In the genomic region with DNA sequence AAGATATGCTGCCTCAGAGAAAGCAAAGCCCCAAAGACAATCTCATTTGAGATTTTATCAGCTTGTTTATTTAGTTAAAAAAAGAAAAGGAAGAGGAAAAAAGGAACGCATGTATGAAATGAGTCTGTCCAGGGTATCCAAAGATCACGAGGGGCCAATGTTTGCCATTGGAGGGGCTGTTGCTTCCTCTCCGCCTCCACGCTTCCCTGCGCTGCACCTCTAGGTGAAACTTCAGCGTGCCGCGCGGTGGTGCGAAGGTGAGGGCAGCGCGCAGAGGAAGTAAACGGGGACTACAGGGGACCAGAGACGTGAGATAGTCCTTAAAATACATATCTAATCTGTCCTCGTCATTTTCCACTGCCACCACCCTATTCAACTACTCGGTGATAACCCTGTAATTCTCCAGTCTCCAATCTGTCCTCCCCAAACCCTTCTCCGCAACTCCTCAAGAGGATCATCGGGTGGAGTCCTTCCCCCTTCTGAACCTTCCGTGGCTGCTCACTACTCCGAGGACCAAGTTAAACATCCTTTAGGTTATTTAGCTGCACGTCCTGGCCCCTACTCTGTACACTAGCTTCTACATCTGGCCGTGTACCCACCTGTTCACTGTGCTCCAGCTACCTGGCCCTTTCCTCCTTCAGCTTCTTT, we compare ENCODE assay signal across 9 cellular contexts. TPM values are rescaled to one million over a fixed set of nuclear protein-coding genes. Genes with fewer than 3 reads are reported as not detected.
DNase-seq lines count a peak whose midpoint lies in the region; ATAC-seq and TF ChIP-seq lines count a peak whose summit lies in the region.
"Had no signal": no experiment of that assay in that cellular context is flagged by ENCODE, and none has a peak within 500 bp of the region (broad histone marks: within the 10 kb centered on the region; RNA-seq: fewer than 3 reads in every experiment).

No MANE protein-coding gene starts in this region.

- H3K9me3 ChIP-seq in Caco-2 (no peaks in the 10 kb centered on the region), Peyer's patch (no peaks in the 10 kb centered on the region), endocrine pancreas (ENCODE audit: control insufficient read depth, low read length) (no peaks in the 10 kb centered on the region), psoas muscle (no peaks in the 10 kb centered on the region)

- TF ChIP-seq CTCF in Caco-2 (IDR thresholded peaks at IDR 0.05; ENCODE audit: insufficient read depth in 1 of 2, low read depth in 1 of 2, low read length in 1 of 2, severe bottlenecking in 1 of 2, unreplicated experiment in 1 of 2) (no peak), Peyer's patch (IDR thresholded peaks at IDR 0.05) (peak in 1 of 6 experiments; percentile 4), psoas muscle (IDR thresholded peaks at IDR 0.05) (no peak), omental fat pad (IDR thresholded peaks at IDR 0.05) (no peak)

- ATAC-seq in psoas muscle (no peak), HG03039 (IDR thresholded peaks at IDR 0.05; ENCODE audit: unreplicated experiment) (no peak), omental fat pad (ENCODE audit: low FRiP score) (no peak), GM19395 (IDR thresholded peaks at IDR 0.05; ENCODE audit: unreplicated experiment) (no peak)

- TSS peak; percentile 83 for BruUV-seq in Caco-2 (replicated peaks; lab: Mats Ljungman, UMichigan)

- H3K4me1 Mint-ChIP-seq in Caco-2 (ENCODE audit: low read depth, unreplicated experiment), result peaks cover 29% of the 10 kb centered on the region

- peaks cover 12% of the 10 kb centered on the region for H3K36me3 Mint-ChIP-seq in Caco-2 (ENCODE audit: insufficient read depth, unreplicated experiment)

- intact Hi-C loops in Caco-2 (cut with micrococcal nuclease; ENCODE audit: unreplicated experiment) (loop anchor here (1.0 kb wide), 1 partner anchor 55 kb away; no protein-coding TSS in a partner anchor), psoas muscle (cut with DNase I) (loop anchor here (5.0 kb wide), 3 partner anchors 34 to 121 kb away; partner anchors contain the start of gene GOPC (in 1 of the 2))

- POLR2A ChIA-PET in Caco-2 (lab: Charles Lee), result interaction anchor here (0.5 to 1.0 kb wide), 2 partner anchors 55 to 121 kb away, joined by 3 to 7 read pairs; partner anchors contain the start of gene GOPC

- H3K9me3 Mint-ChIP-seq in Caco-2 (ENCODE audit: unreplicated experiment), result no peaks in the 10 kb centered on the region

- peaks cover 17% of the 10 kb centered on the region for H3K4me1 ChIP-seq in Caco-2
- peaks cover 0 to 20% (median 4%) of the 10 kb centered on the region in 4 donors for H3K4me1 ChIP-seq in Peyer's patch
- peaks cover 7% of the 10 kb centered on the region for H3K4me1 ChIP-seq in endocrine pancreas (ENCODE audit: control insufficient read depth, insufficient read depth, low read length)
- peaks cover 13% of the 10 kb centered on the region for H3K4me1 ChIP-seq in psoas muscle

- H3K4me3 ChIP-seq in Caco-2 (ENCODE audit: low read depth, low read length), result peak overlapping the region; percentile 91
- peak overlapping the region in 2 of 4 donors; percentile 5 to 86 for H3K4me3 ChIP-seq in Peyer's patch
- H3K4me3 ChIP-seq in endocrine pancreas (ENCODE audit: control insufficient read depth, insufficient read depth, low read length), result peak overlapping the region; percentile 71
- H3K4me3 ChIP-seq in psoas muscle, result peak overlapping the region; percentile 88

- peak overlapping the region in 3 of 4 donors; percentile 84 to 93 (median 93) for H3K27ac ChIP-seq in Peyer's patch
- H3K27ac ChIP-seq in psoas muscle, result peak overlapping the region; percentile 93

- TF ChIP-seq POLR2A in Peyer's patch (IDR thresholded peaks at IDR 0.05), result no peak

- no peaks in the 10 kb centered on the region for H3K27me3 Mint-ChIP-seq in Caco-2 (ENCODE audit: insufficient read depth, unreplicated experiment)

- H3K27me3 ChIP-seq in Caco-2 (replicated peaks; ENCODE audit: control insufficient read depth, insufficient read depth, low read length) (no peaks in the 10 kb centered on the region), Peyer's patch (no peaks in the 10 kb centered on the region), endocrine pancreas (ENCODE audit: control insufficient read depth, insufficient read depth, low read length) (no peaks in the 10 kb centered on the region), psoas muscle (ENCODE audit: insufficient read depth in 3 of 3, low read length in 2 of 3) (no peaks in the 10 kb centered on the region)

- 36 to 44% (median 37%) methylated on average over 22 of the region's 22 CpGs for WGBS in psoas muscle, 3 donors

- H3K36me3 ChIP-seq in Caco-2 (ENCODE audit: control insufficient read depth, insufficient read depth, low read length) (no peaks in the 10 kb centered on the region), Peyer's patch (no peaks in the 10 kb centered on the region), endocrine pancreas (ENCODE audit: control insufficient read depth, insufficient read depth, low read length) (no peaks in the 10 kb centered on the region), psoas muscle (ENCODE audit: insufficient read depth in 1 of 2, low read depth in 1 of 2) (no peaks in the 10 kb centered on the region)

- CTCF ChIA-PET in Caco-2 (lab: Charles Lee), result interaction anchor here (0.7 to 1.0 kb wide), 2 partner anchors 30 to 31 kb away, joined by 3 read pairs; no protein-coding TSS in a partner anchor

- DNase-seq in Caco-2 (peak; percentile 61 to 62), Peyer's patch (peak in 2 of 3 donors; percentile 59 to 62), psoas muscle (no peak), omental fat pad (ENCODE audit: low spot score) (no peak), NCI-H128 (lab: John Stamatoyannopoulos, UW; ENCODE audit: unreplicated experiment) (no peak)
- DNase-seq: GF-D8 had no signal

- H3K9ac ChIP-seq in endocrine pancreas (ENCODE audit: control insufficient read depth, insufficient read depth, low read length), result no peak overlapping the region

- H3K4me3 Mint-ChIP-seq in Caco-2 (ENCODE audit: unreplicated experiment), result peak overlapping the region; percentile 80

- peak overlapping the region; percentile 45 for H3K27ac Mint-ChIP-seq in Caco-2 (ENCODE audit: unreplicated experiment)

RNA-seq across cellular contexts. Expression of gene DCBLD1, which starts 1.1 kb away (rescaled TPM):
- total RNA-seq in Caco-2 (2022), result 69.3 and 73.4 TPM in 2 replicates
- 10 to 100 TPM; 19.8 to 35.0 (median 27.8) TPM for total RNA-seq in Peyer's patch
- total RNA-seq in psoas muscle, result 1 to 10 TPM; 4.0 to 9.0 (median 5.2) TPM
- 1 to 10 TPM; 2.0 to 5.1 (median 2.9) TPM for polyA plus RNA-seq in psoas muscle
- 10 to 100 TPM in 2 of 4 donors, 1 to 10 TPM in 2; 6.5 to 36.9 (median 11.2) TPM for total RNA-seq in omental fat pad

RNA-seq across cellular contexts. Expression of gene ROS1, which starts 55.7 kb away (rescaled TPM):
- total RNA-seq in Caco-2 (2022) (0.16 TPM in 1 of 2 replicates, not detected in the other), Peyer's patch (under 1 TPM in 3 of 4 donors, not detected in 1; 0.18 to 0.94 (median 0.47) TPM), psoas muscle (under 1 TPM in 1 of 4 donors, not detected in 3; 0.06 TPM), omental fat pad (not detected)
- under 1 TPM in 1 of 3 donors, not detected in 2; 0.04 TPM for polyA plus RNA-seq in psoas muscle

Comparison
In these comparisons a context has a peak if more than half of its experiments do, and no peak if none do; other contexts are left out.
1. DNase-seq: peak in Caco-2 (2 of 2) and Peyer's patch (2 of 3); none in psoas muscle (0 of 2), omental fat pad (single experiment) and NCI-H128 (single experiment).